In genomic region chr15:74962219-74962618, GRCh38 we compare ENCODE assay signal across 28 cellular contexts.
"Had no signal": no experiment of that assay in that cellular context is flagged by ENCODE, and none has a peak within 500 bp of the region (broad histone marks: within the 10 kb centered on the region; RNA-seq: fewer than 3 reads in every experiment).

No MANE protein-coding gene starts in this region.

- H3K9me3 ChIP-seq: adrenal gland, body of pancreas, breast epithelium had no signal

- H3K27ac Mint-ChIP-seq: activated T-cell treated with anti-CD3 and anti-CD28 coated beads, Interleukin-2, amount 50 U/mL, for 72 hours had no signal

- H3K4me3 ChIP-seq: adrenal gland, body of pancreas, breast epithelium had no signal

- H3K27me3 ChIP-seq: adrenal gland, body of pancreas, breast epithelium had no signal

- H3K36me3 ChIP-seq: adrenal gland, breast epithelium had no signal

- H3K4me3 Mint-ChIP-seq: activated CD4-positive, alpha-beta T cell treated with anti-CD3 and anti-CD28 coated beads, Interleukin-2, amount 10 ng/mL, durations not matched to agents 24 days and 14 days; activated CD8-positive, alpha-beta T cell treated with anti-CD3 and anti-CD28 coated beads for 36 hours; activated T-cell treated with anti-CD3 and anti-CD28 coated beads, Interleukin-2, amount 50 U/mL, for 72 hours had no signal

- H3K27ac ChIP-seq: adrenal gland, body of pancreas, breast epithelium, RWPE1 had no signal

- DNase-seq: activated CD4-positive, alpha-beta T cell treated with anti-CD3 and anti-CD28 coated beads, Interleukin-2, amount 10 ng/mL, durations not matched to agents 24 days and 14 days; activated CD4-positive, alpha-beta T cell treated with anti-CD3 and anti-CD28 coated beads, Interleukin-2, amount 50 U/mL, for 4 hours; activated CD8-positive, alpha-beta T cell treated with anti-CD3 and anti-CD28 coated beads for 36 hours; activated effector memory CD4-positive, alpha-beta T cell treated with anti-CD3 and anti-CD28 coated beads, Interleukin-2, amount 50 U/mL, for 16 hours; activated naive CD4-positive, alpha-beta T cell; activated T-cell treated with anti-CD3 and anti-CD28 coated beads, Interleukin-2, amount 50 U/mL, for 1 hour; activated T-cell treated with anti-CD3 and anti-CD28 coated beads, Interleukin-2, amount 50 U/mL, for 72 hours; adrenal gland; body of pancreas; NCI-H1092 treated with DMSO at 0.1 percent for 48 hours; NCI-H146; NCI-H1930; NCI-H2081 treated with DMSO at 0.1 percent for 48 hours; NCI-H226; NCI-H446 treated with DMSO at 0.1 percent for 48 hours; NCI-H524; NK-92 treated with Interleukin-12 subunit alpha and Interleukin-12 subunit beta, amount 100 ng/mL, for 24 hours; PC-3; SIG-M5; SW 1271; T-helper 1 cell; T-helper 2 cell; T-helper 9 cell had no signal

- ATAC-seq: activated CD8-positive, alpha-beta T cell treated with anti-CD3 and anti-CD28 coated beads for 36 hours; activated naive CD4-positive, alpha-beta T cell treated with anti-CD3 and anti-CD28 coated beads, Interleukin-2, amount 50 U/mL, for 72 hours; activated T-cell treated with anti-CD3 and anti-CD28 coated beads, Interleukin-2, amount 50 U/mL, for 72 hours; activated T-helper 17 cell treated with anti-CD3 and anti-CD28 coated beads, Interleukin-2, amount 50 U/mL, for 72 hours; body of pancreas; PC-3; Right ventricle myocardium inferior had no signal

- H3K36me3 Mint-ChIP-seq: activated naive CD4-positive, alpha-beta T cell treated with anti-CD3 and anti-CD28 coated beads, Interleukin-2, amount 50 U/mL, for 72 hours had no signal

- H3K9me3 Mint-ChIP-seq: activated CD4-positive, alpha-beta T cell treated with anti-CD3 and anti-CD28 coated beads, Interleukin-2, amount 10 ng/mL, durations not matched to agents 24 days and 14 days; activated CD8-positive, alpha-beta T cell treated with anti-CD3 and anti-CD28 coated beads for 36 hours; activated naive CD4-positive, alpha-beta T cell treated with anti-CD3 and anti-CD28 coated beads, Interleukin-2, amount 50 U/mL, for 72 hours; activated T-cell treated with anti-CD3 and anti-CD28 coated beads, Interleukin-2, amount 50 U/mL, for 72 hours; activated T-helper 17 cell treated with anti-CD3 and anti-CD28 coated beads, Interleukin-2, amount 50 U/mL, for 72 hours had no signal
